ENCODE assay signal across 11 cellular contexts in the genomic region with DNA sequence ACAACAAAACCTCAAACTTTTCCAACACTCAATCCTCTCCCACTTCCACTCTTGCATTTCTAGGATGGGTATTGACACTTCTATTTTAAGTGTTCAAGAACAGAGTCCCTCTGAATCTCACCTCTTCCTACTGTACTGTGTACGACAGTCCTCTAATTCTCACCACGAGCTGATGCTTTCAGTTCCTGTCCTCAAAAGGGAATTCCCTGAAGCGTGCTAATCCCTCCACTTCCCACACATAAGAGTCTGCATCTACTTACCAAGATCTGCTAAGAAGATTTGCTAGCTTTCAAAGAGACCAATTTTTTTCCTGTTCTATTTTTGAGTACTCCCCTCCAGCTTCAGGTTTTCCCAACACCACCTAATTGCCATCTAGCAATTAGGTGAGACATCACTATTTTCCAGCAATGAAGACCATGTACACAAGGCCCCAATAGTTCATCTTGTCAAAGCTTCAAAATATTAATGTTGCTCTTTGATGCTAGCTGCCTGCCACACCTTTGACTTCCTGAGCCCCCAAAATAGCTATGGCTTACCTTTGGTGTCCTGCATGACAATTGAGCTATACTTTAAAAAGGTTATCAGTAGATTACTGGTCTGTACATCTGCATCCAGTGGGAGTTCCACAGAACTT. TPM values are rescaled to one million over a fixed set of nuclear protein-coding genes. Genes with fewer than 3 reads are reported as not detected.
DNase-seq lines count a peak whose midpoint lies in the region; ATAC-seq, FAIRE-seq and TF ChIP-seq lines count a peak whose summit lies in the region.
"Had no signal": no experiment of that assay in that cellular context is flagged by ENCODE, and none has a peak within 500 bp of the region (broad histone marks: within the 10 kb centered on the region; RNA-seq: fewer than 3 reads in every experiment).

No MANE protein-coding gene starts in this region.

- no peaks in the 10 kb centered on the region for H3K27me3 Mint-ChIP-seq in mesothelial cell of epicardium (ENCODE audit: low read depth)
- H3K27me3 Mint-ChIP-seq in endodermal cell (ENCODE audit: insufficient read depth) = no peaks in the 10 kb centered on the region

- H3K27ac Mint-ChIP-seq in mesothelial cell of epicardium (no peak overlapping the region), endodermal cell (no peak overlapping the region)
- H3K27ac Mint-ChIP-seq: nephron had no signal

- intact Hi-C loops in GM12878 (cut with micrococcal nuclease; ENCODE audit: unreplicated experiment) = loop anchor here (1.0 kb wide), 2 partner anchors 32 to 99 kb away; no protein-coding TSS in a partner anchor

- ATAC-seq in GM19397 (IDR thresholded peaks at IDR 0.05; ENCODE audit: unreplicated experiment) (peak; percentile 72), HG03378 (IDR thresholded peaks at IDR 0.05; ENCODE audit: unreplicated experiment) (peak; percentile 64), GM12878 (peak; percentile 84)

- BruUV-seq in GM12878 (replicated peaks; lab: Mats Ljungman, UMichigan) = no TSS peak

- peaks cover 47% of the 10 kb centered on the region for H3K4me1 ChIP-seq in GM12878 (ENCODE audit: control insufficient read depth, insufficient read depth, low read length)
- no peaks in the 10 kb centered on the region for H3K4me1 ChIP-seq in endodermal cell (ENCODE audit: control insufficient read depth, insufficient read depth, low read length)

- DNase-seq in Daoy (ENCODE audit: low read depth) (peak; percentile 2), GM12878 (ENCODE audit: low read depth, low spot score) (peak; percentile 95), mesothelial cell of epicardium (ENCODE audit: low spot score in 2 of 2, unreplicated experiment in 2 of 2) (no peak), foreskin fibroblast (no peak), dedifferentiated amniotic fluid mesenchymal stem cell (ENCODE audit: extremely low spot score) (no peak), endodermal cell (no peak)
- DNase-seq: activated gamma-delta T cell treated with Interleukin-2 at 50 U/mL for 16 hours, foreskin melanocyte had no signal

- H3K4me2 ChIP-seq in GM12878 (ENCODE audit: control insufficient read depth, insufficient read depth) = peak overlapping the region; percentile 78

- peak overlapping the region; percentile 91 for H3K27ac ChIP-seq in GM12878 (ENCODE audit: control insufficient read depth, insufficient read depth)
- H3K27ac ChIP-seq in endodermal cell (ENCODE audit: low read depth, low read length) = no peak overlapping the region

- peaks cover 27% of the 10 kb centered on the region for H3K36me3 Mint-ChIP-seq in mesothelial cell of epicardium
- peaks cover 48% of the 10 kb centered on the region for H3K36me3 Mint-ChIP-seq in endodermal cell (ENCODE audit: low read depth)

- H3K9ac ChIP-seq in GM12878 (ENCODE audit: control insufficient read depth, insufficient read depth, low read length) = peak overlapping the region; percentile 44
- H3K9ac ChIP-seq in endodermal cell (ENCODE audit: extremely low read depth, low read length, poor library complexity, severe bottlenecking) = no peak overlapping the region

- H3K9me3 Mint-ChIP-seq in mesothelial cell of epicardium = no peaks in the 10 kb centered on the region
- H3K9me3 Mint-ChIP-seq in endodermal cell = no peaks in the 10 kb centered on the region
- H3K9me3 Mint-ChIP-seq: nephron had no signal

- H4K20me1 ChIP-seq in GM12878 (ENCODE audit: control insufficient read depth, insufficient read depth) = no peaks in the 10 kb centered on the region

- 0% methylated on average over 3 of the region's 3 CpGs for WGBS in GM12878 (ENCODE audit: insufficient coverage, insufficient replicate concordance, low lambda C conversion rate, missing lambda C conversion rate)
- 82 to 94% methylated on average over 3 of the region's 3 CpGs for whole genome bisulfite sequencing in endodermal cell (ENCODE audit: insufficient coverage in 1 of 2, insufficient read length in 1 of 2), 2 experiments

- no peak for FAIRE-seq in GM12878 (lab: Jason Lieb, UNC)

- SMC1A ChIA-PET in GM12878 (lab: Charles Lee; ENCODE audit: uncharacterized antibody, unreplicated experiment) = interaction anchor here (0.6 to 19.5 kb wide), 19 partner anchors 8 to 182 kb away, joined by 3 to 407 read pairs (median 4); a partner anchor contains a TSS

- in situ Hi-C loops in GM12878 (cut with MboI) = no loop called here

- H3K4me3 ChIP-seq in GM12878 (peak overlapping the region; percentile 12; the same call in 1 of the 2 replicates), foreskin fibroblast (ENCODE audit: low read depth in 1 of 2, low read length in 2 of 2) (no peak overlapping the region), endodermal cell (ENCODE audit: low read length) (no peak overlapping the region)

- RAD21 ChIA-PET in GM12878 (lab: Charles Lee; ENCODE audit: unreplicated experiment) = interaction anchor here (0.8 to 16.8 kb wide), 17 partner anchors 9 to 186 kb away, joined by 3 to 538 read pairs (median 6); a partner anchor contains a TSS

- H3K9me3 ChIP-seq in GM12878 (replicated peaks; ENCODE audit: control insufficient read depth, insufficient read depth, low read length) = no peaks in the 10 kb centered on the region
- H3K9me3 ChIP-seq in endodermal cell (ENCODE audit: control insufficient read depth, low read length) = no peaks in the 10 kb centered on the region

- H3K79me2 ChIP-seq in GM12878 (ENCODE audit: control insufficient read depth, insufficient read depth, low read length) = no peaks in the 10 kb centered on the region; the same call in 1 of the 2 replicates

- CTCF ChIA-PET in GM12878 (lab: Yijun Ruan, JAX) = interaction anchor here (0.7 to 19.2 kb wide), 9 partner anchors 9 to 162 kb away, joined by 3 to 697 read pairs (median 11); a partner anchor contains a TSS

- H3K36me3 ChIP-seq in GM12878 (ENCODE audit: control insufficient read depth in 2 of 2, insufficient read depth in 2 of 2, low read length in 1 of 2) = peaks cover 1 to 4% of the 10 kb centered on the region in 2 experiments; a peak in 3 of 4 replicates
- peaks cover 59% of the 10 kb centered on the region for H3K36me3 ChIP-seq in endodermal cell (ENCODE audit: control insufficient read depth, insufficient read depth, low read length)

- H3K4me3 Mint-ChIP-seq in mesothelial cell of epicardium (no peak overlapping the region), endodermal cell (no peak overlapping the region)
- H3K4me3 Mint-ChIP-seq: nephron had no signal

- no peak for TF ChIP-seq CTCF in GM12878 (IDR thresholded peaks at IDR 0.05 in 2 of 3, conservative IDR thresholded peaks at IDR 0.05 in 1 of 3; ENCODE audit: control insufficient read depth in 2 of 3, extremely low read depth in 1 of 3, insufficient read depth in 1 of 3, low read depth in 3 of 3, low read length in 3 of 3)
- TF ChIP-seq CTCF in mesothelial cell of epicardium (IDR thresholded peaks at IDR 0.05; ENCODE audit: unreplicated experiment) = no peak
- no peak for TF ChIP-seq CTCF in foreskin fibroblast (IDR thresholded peaks at IDR 0.05; ENCODE audit: low read depth, low read length)
- TF ChIP-seq CTCF in endodermal cell (conservative IDR thresholded peaks at IDR 0.05) = no peak

- H3K4me1 Mint-ChIP-seq in mesothelial cell of epicardium (no peaks in the 10 kb centered on the region), endodermal cell (no peaks in the 10 kb centered on the region)

- TF ChIP-seq POLR2A in GM12878 (IDR thresholded peaks at IDR 0.05; ENCODE audit: low read depth, low read length) = no peak

- no peak overlapping the region for H2AFZ ChIP-seq in GM12878 (ENCODE audit: control insufficient read depth, low read depth, low read length)

- no peaks in the 10 kb centered on the region for H3K27me3 ChIP-seq in GM12878 (replicated peaks in 1 of 2; ENCODE audit: control insufficient read depth in 2 of 2, insufficient read depth in 2 of 2, low read length in 1 of 2)
- no peaks in the 10 kb centered on the region for H3K27me3 ChIP-seq in endodermal cell (ENCODE audit: control insufficient read depth, insufficient read depth, low read length, poor library complexity, severe bottlenecking)

- no peak for TF ChIP-seq RAD21 in GM12878 (IDR thresholded peaks at IDR 0.05; ENCODE audit: insufficient read depth, low read depth, low read length)

- POLR2A ChIA-PET in GM12878 (lab: Charles Lee) = interaction anchor here (0.6 to 5.6 kb wide), 12 partner anchors 14 to 161 kb away, joined by 3 to 67 read pairs (median 6); no protein-coding TSS in a partner anchor

- peak; percentile 93 to 98; a peak in 3 of 4 replicates for TF ChIP-seq EP300 in GM12878 (IDR thresholded peaks at IDR 0.05; ENCODE audit: borderline replicate concordance in 1 of 2, control insufficient read depth in 1 of 2, low read depth in 2 of 2, low read length in 2 of 2)

TF ChIP-seq in GM12878, 131 proteins besides CTCF, POLR2A, EP300 and RAD21 (continues in another document):
- TF ChIP-seq, protein P1, sequence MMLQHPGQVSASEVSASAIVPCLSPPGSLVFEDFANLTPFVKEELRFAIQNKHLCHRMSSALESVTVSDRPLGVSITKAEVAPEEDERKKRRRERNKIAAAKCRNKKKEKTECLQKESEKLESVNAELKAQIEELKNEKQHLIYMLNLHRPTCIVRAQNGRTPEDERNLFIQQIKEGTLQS (IDR thresholded peaks at IDR 0.05; ENCODE audit: borderline replicate concordance, extremely low read depth, low read depth, low read length) = no peak
- TF ChIP-seq GATAD2B (conservative IDR thresholded peaks at IDR 0.05; ENCODE audit: low read depth) = peak; percentile 89
- peak in 1 of 2 experiments; percentile 94; a peak in 2 of 4 replicates for TF ChIP-seq ETV6 (conservative IDR thresholded peaks at IDR 0.05 in 1 of 2, IDR thresholded peaks at IDR 0.05 in 1 of 2; ENCODE audit: borderline replicate concordance in 1 of 2, low read depth in 1 of 2)

RNA-seq across cellular contexts. Expression of a gene that starts 54.4 kb away (rescaled TPM):
- 4.6 and 5.1 TPM in 2 replicates for total RNA-seq in Daoy (2014; rRNA removed; shearing (Covaris generic))
- total RNA-seq in GM12878 (2013; cell fraction: nucleolus; rRNA removed) = 43.2 and 62.0 TPM in 2 replicates
- total RNA-seq in GM12878 (2014; rRNA removed) (18.1 and 18.2 TPM in 2 replicates), GM12878 (2014; rRNA removed; fragmentation: Illumina TruSeq; extraction: Trizol) (14.6 and 15.2 TPM in 2 replicates), GM12878 (2021) (23.3 and 23.5 TPM in 2 replicates), mesothelial cell of epicardium (21.8 to 26.6 TPM (median 26.5 TPM) in 3 replicates), endodermal cell (10 to 100 TPM; 18.0 to 19.7 TPM)
- 16.9 TPM for polyA plus RNA-seq in GM12878 (2011; ENCODE audit: low read depth)
- polyA plus RNA-seq in GM12878 (2011; rRNA removed) (29.8 and 33.0 TPM in 2 replicates), GM12878 (2014; fragmentation: Illumina TruSeq; extraction: Trizol) (22.4 and 22.7 TPM in 2 replicates), GM12878 (2014; fragmentation: Nextera tagmentation; extraction: Ambion mirVana) (10 to 100 TPM; 13.6 to 14.0 TPM), GM12878 (2014; rRNA removed) (21.5 and 22.1 TPM in 2 replicates), GM12878 (2016; fragmentation: Nextera tagmentation; extraction: Ambion mirVana) (10 to 100 TPM; 13.0 to 14.2 TPM)
- polyA plus RNA-seq in GM12878 (2011; cell fraction: cytosol; rRNA removed) = 27.3 and 29.8 TPM in 2 replicates
- 15.9 and 18.5 TPM in 2 replicates for polyA plus RNA-seq in GM12878 (2011; cell fraction: nucleus; rRNA removed)
- 17.3 and 21.9 TPM in 2 replicates for polyA plus RNA-seq in GM12878 (2012)
- 27.2 and 31.7 TPM in 2 replicates for polyA minus RNA-seq in GM12878 (2011; rRNA and poly(A)+ RNA removed)
- polyA minus RNA-seq in GM12878 (2011; cell fraction: cytosol; rRNA and poly(A)+ RNA removed) = 9.1 and 9.6 TPM in 2 replicates
- 15.4 and 23.5 TPM in 2 replicates for polyA minus RNA-seq in GM12878 (2011; cell fraction: nucleus; rRNA and poly(A)+ RNA removed)
- 12.1 TPM for polyA plus RNA-seq in endodermal cell (2013, experiment 1 of 2)
- polyA plus RNA-seq in endodermal cell (2013, experiment 2 of 2) = 11.4 TPM

Comparison
In these comparisons a context has a peak if more than half of its experiments do, and no peak if none do; other contexts are left out.
1. DNase-seq: peak in Daoy (single experiment) and GM12878 (single experiment); none in mesothelial cell of epicardium (0 of 2), foreskin fibroblast (0 of 2), dedifferentiated amniotic fluid mesenchymal stem cell (single experiment) and endodermal cell (single experiment).
2. Peak in every context shown above with its lines, with median percentiles within 50 percentile points of each other: ATAC-seq.